8 cellular contexts compared by ENCODE assay signal in the genomic region with DNA sequence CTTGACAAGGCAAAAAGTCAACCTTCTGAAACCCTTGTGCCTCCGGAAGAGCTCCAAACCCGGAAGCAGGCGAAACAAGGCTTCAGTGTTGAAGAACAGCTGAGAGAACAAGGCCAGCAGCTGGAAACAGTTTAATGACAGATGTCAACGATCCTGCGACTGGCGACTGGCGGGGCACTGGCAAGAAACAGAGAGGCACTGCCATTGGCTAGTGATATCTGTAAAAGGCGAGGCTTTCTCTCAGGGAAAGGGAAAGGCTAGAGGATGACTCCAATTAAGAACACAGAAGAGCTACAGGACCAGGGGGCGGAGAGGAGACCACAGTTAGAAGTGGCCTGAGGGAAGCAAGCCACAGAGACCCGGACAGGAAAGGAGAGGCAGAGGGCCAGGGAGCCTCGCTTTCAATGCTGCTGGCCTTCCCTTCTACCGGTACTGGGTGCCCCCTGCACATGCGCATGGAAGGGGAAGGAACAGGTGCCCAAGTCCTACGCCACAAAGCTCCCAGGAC. TPM values are rescaled to one million over a fixed set of nuclear protein-coding genes. Genes with fewer than 3 reads are reported as not detected.
A peak's percentile ranks its signal among the peaks of the same experiment; 100 is the strongest.
DNase-seq lines count a peak whose midpoint lies in the region; ATAC-seq and TF ChIP-seq lines count a peak whose summit lies in the region.

No MANE protein-coding gene starts in this region.

- no peak for DNase-seq in activated naive CD8-positive, alpha-beta T cell treated with anti-CD3 and anti-CD28 coated beads, Interleukin-2, amount 10 ng/mL, durations not matched to agents 7 days and 5 days
- DNase-seq in activated naive CD8-positive, alpha-beta T cell treated with anti-CD3 and anti-CD28 coated beads for 36 hours, result no peak
- peak in 52 of 61 donors; percentile 4 to 66 (median 28) for DNase-seq in caudate nucleus (lab: John Stamatoyannopoulos, UW)
- no peak for DNase-seq in lung (ENCODE audit: low spot score)
- DNase-seq in thyroid gland, result peak in 1 of 2 donors; percentile 30
- no peak for DNase-seq in GOT3 (lab: John Stamatoyannopoulos, UW)

- POLR2A ChIA-PET in activated naive CD8-positive, alpha-beta T cell treated with anti-CD3 and anti-CD28 coated beads, Interleukin-2, amount 10 ng/mL, durations not matched to agents 7 days and 5 days (lab: Charles Lee), result no interaction called here

- H3K36me3 Mint-ChIP-seq in activated naive CD8-positive, alpha-beta T cell treated with anti-CD3 and anti-CD28 coated beads, Interleukin-2, amount 10 ng/mL, durations not matched to agents 7 days and 5 days, result peaks cover 5% of the 10 kb centered on the region
- H3K36me3 Mint-ChIP-seq in activated naive CD8-positive, alpha-beta T cell treated with anti-CD3 and anti-CD28 coated beads for 36 hours, result peaks cover 15% of the 10 kb centered on the region

- H3K4me1 ChIP-seq in lung (ENCODE audit: control insufficient read depth in 2 of 2, insufficient read depth in 2 of 2, low read length in 2 of 2), result peaks cover 22 to 44% of the 10 kb centered on the region in 2 donors
- peaks cover 29 to 47% of the 10 kb centered on the region in 2 donors for H3K4me1 ChIP-seq in thyroid gland

- peak overlapping the region; percentile 2 for H3K27ac Mint-ChIP-seq in activated naive CD8-positive, alpha-beta T cell treated with anti-CD3 and anti-CD28 coated beads, Interleukin-2, amount 10 ng/mL, durations not matched to agents 7 days and 5 days
- no peak overlapping the region for H3K27ac Mint-ChIP-seq in activated naive CD8-positive, alpha-beta T cell treated with anti-CD3 and anti-CD28 coated beads for 36 hours

- no peaks in the 10 kb centered on the region for H3K27me3 Mint-ChIP-seq in activated naive CD8-positive, alpha-beta T cell treated with anti-CD3 and anti-CD28 coated beads, Interleukin-2, amount 10 ng/mL, durations not matched to agents 7 days and 5 days
- no peaks in the 10 kb centered on the region for H3K27me3 Mint-ChIP-seq in activated naive CD8-positive, alpha-beta T cell treated with anti-CD3 and anti-CD28 coated beads for 36 hours

- no peak overlapping the region for H3K27ac ChIP-seq in caudate nucleus (ENCODE audit: low read depth, low read length)
- peak overlapping the region; percentile 43 to 76 for H3K27ac ChIP-seq in lung (ENCODE audit: low read depth in 1 of 2, low read length in 1 of 2)
- H3K27ac ChIP-seq in thyroid gland, result peak overlapping the region; percentile 61 to 69 (median 62)

- peaks cover 7% of the 10 kb centered on the region for H3K4me1 Mint-ChIP-seq in activated naive CD8-positive, alpha-beta T cell treated with anti-CD3 and anti-CD28 coated beads, Interleukin-2, amount 10 ng/mL, durations not matched to agents 7 days and 5 days
- peaks cover 28% of the 10 kb centered on the region for H3K4me1 Mint-ChIP-seq in activated naive CD8-positive, alpha-beta T cell treated with anti-CD3 and anti-CD28 coated beads for 36 hours

- no peak overlapping the region for H3K4me3 Mint-ChIP-seq in activated naive CD8-positive, alpha-beta T cell treated with anti-CD3 and anti-CD28 coated beads, Interleukin-2, amount 10 ng/mL, durations not matched to agents 7 days and 5 days
- no peak overlapping the region for H3K4me3 Mint-ChIP-seq in activated naive CD8-positive, alpha-beta T cell treated with anti-CD3 and anti-CD28 coated beads for 36 hours

- TF ChIP-seq CTCF in lung (IDR thresholded peaks at IDR 0.05; ENCODE audit: control extremely low read depth, extremely low read depth), result no peak
- TF ChIP-seq CTCF in thyroid gland (IDR thresholded peaks at IDR 0.05), result no peak

- TF ChIP-seq POLR2A in thyroid gland (IDR thresholded peaks at IDR 0.05), result no peak

- H3K9me3 ChIP-seq in lung (ENCODE audit: control insufficient read depth in 2 of 2, insufficient read depth in 1 of 2, low read length in 1 of 2), result no peaks in the 10 kb centered on the region
- no peaks in the 10 kb centered on the region for H3K9me3 ChIP-seq in thyroid gland

- H3K36me3 ChIP-seq in lung (ENCODE audit: control insufficient read depth in 2 of 2, insufficient read depth in 2 of 2, low read length in 2 of 2) (no peaks in the 10 kb centered on the region), thyroid gland (no peaks in the 10 kb centered on the region)

- H3K27me3 ChIP-seq in lung (ENCODE audit: control insufficient read depth, insufficient read depth) (no peaks in the 10 kb centered on the region), thyroid gland (no peaks in the 10 kb centered on the region)

- H3K4me3 ChIP-seq in lung (no peak overlapping the region), thyroid gland (replicated peaks in 1 of 3) (no peak overlapping the region)

- intact Hi-C loops in thyroid gland (cut with DNase I), result no loop called here

- H3K9me3 Mint-ChIP-seq in activated naive CD8-positive, alpha-beta T cell treated with anti-CD3 and anti-CD28 coated beads, Interleukin-2, amount 10 ng/mL, durations not matched to agents 7 days and 5 days, result no peaks in the 10 kb centered on the region
- H3K9me3 Mint-ChIP-seq in activated naive CD8-positive, alpha-beta T cell treated with anti-CD3 and anti-CD28 coated beads for 36 hours, result no peaks in the 10 kb centered on the region

- 34 to 42% methylated on average over 14 of the region's 14 CpGs for WGBS in lung, 2 donors
- WGBS in thyroid gland, 2 donors, result 48 to 54% methylated on average over 13 to 14 of the region's 14 CpGs

- ATAC-seq in activated naive CD8-positive, alpha-beta T cell treated with anti-CD3 and anti-CD28 coated beads, Interleukin-2, amount 10 ng/mL, durations not matched to agents 7 days and 5 days (ENCODE audit: low read depth), result no peak
- ATAC-seq in lung (ENCODE audit: insufficient read depth, low FRiP score), result no peak
- ATAC-seq in HG02870 (IDR thresholded peaks at IDR 0.05; ENCODE audit: unreplicated experiment), result no peak
- no peak for ATAC-seq in HG03175 (IDR thresholded peaks at IDR 0.05; ENCODE audit: unreplicated experiment)

RNA-seq across cellular contexts. Expression of a gene that starts 19.4 kb away (rescaled TPM):
- total RNA-seq in activated naive CD8-positive, alpha-beta T cell treated with anti-CD3 and anti-CD28 coated beads, Interleukin-2, amount 10 ng/mL, durations not matched to agents 7 days and 5 days, result 10 to 100 TPM; 60.3 to 77.8 TPM
- 10 to 100 TPM; 43.2 to 48.9 TPM for total RNA-seq in activated naive CD8-positive, alpha-beta T cell treated with anti-CD3 and anti-CD28 coated beads for 36 hours
- total RNA-seq in lung, result 100 to 1,000 TPM; 375 to 445 TPM
- 100 to 1,000 TPM; 105 to 291 TPM for polyA plus RNA-seq in lung
- 100 to 1,000 TPM; 264 to 699 (median 417) TPM for total RNA-seq in thyroid gland

Comparison
In these comparisons a context has a peak if more than half of its experiments do, and no peak if none do; other contexts are left out.
1. DNase-seq: peak in caudate nucleus (52 of 61); none in activated naive CD8-positive, alpha-beta T cell treated with anti-CD3 and anti-CD28 coated beads, Interleukin-2, amount 10 ng/mL, durations not matched to agents 7 days and 5 days (single experiment), activated naive CD8-positive, alpha-beta T cell treated with anti-CD3 and anti-CD28 coated beads for 36 hours (single experiment), lung (single experiment) and GOT3 (single experiment).